In the genomic region with DNA sequence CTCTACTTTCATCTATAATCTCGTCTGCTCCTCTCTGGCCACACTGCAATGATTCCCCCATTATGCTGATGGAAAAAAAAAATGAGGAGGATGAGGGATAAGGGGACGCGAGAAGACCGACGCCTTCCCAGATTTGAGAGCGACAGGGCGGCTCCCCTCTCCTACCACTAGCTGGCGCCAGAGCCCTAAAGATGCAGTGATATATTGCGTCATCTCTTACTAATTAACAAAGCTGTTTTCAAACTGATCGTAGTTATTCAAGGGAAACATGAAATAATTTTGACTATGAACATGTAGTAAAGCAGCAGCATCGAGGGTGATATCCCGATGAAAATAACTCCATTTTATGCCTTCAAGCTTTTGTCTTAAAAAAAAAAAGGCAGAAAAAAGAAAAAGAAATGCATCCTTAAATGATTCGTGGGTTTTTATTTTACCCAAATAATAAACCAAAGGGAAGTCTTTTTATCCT, we compare ENCODE assay signal across 8 cellular contexts. TPM values are rescaled to one million over a fixed set of nuclear protein-coding genes. Genes with fewer than 3 reads are reported as not detected.
DNase-seq lines count a peak whose midpoint lies in the region; ATAC-seq, FAIRE-seq and TF ChIP-seq lines count a peak whose summit lies in the region.

No MANE protein-coding gene starts in this region.

- peak overlapping the region; percentile 80 for H3K27ac ChIP-seq in VCaP

- peak; percentile 59 for ATAC-seq in GM18498 (IDR thresholded peaks at IDR 0.05; ENCODE audit: unreplicated experiment)
- peak; percentile 64 for ATAC-seq in HG03025 (IDR thresholded peaks at IDR 0.05; ENCODE audit: low FRiP score, unreplicated experiment)

- DNase-seq in NCI-H2171 (lab: John Stamatoyannopoulos, UW) (peak; percentile 81), bronchial epithelial cell (ENCODE audit: low read depth) (peak; percentile 69), islet precursor cell (peak; percentile 84), cortex of kidney (lab: John Stamatoyannopoulos, UW) (no peak)
- peak; percentile 52 to 71 for DNase-seq in stimulated activated CD4-positive, alpha-beta T cell treated with anti-CD3 and anti-CD28 coated beads, Interleukin-12 subunit alpha, Interleukin-12 subunit beta, amount 100 ng/mL, for 24 hours (ENCODE audit: low read depth in 2 of 2)

- peak overlapping the region; percentile 1 for H3K4me3 ChIP-seq in bronchial epithelial cell (ENCODE audit: low read depth, low read length)

- FAIRE-seq in bronchial epithelial cell (lab: Jason Lieb, UNC), result no peak

- peak; percentile 99 for TF ChIP-seq CTCF in VCaP (conservative IDR thresholded peaks at IDR 0.05)
- TF ChIP-seq CTCF in bronchial epithelial cell (IDR thresholded peaks at IDR 0.05; ENCODE audit: insufficient read depth, low read length, severe bottlenecking), result peak; percentile 99

- H3K27me3 ChIP-seq in bronchial epithelial cell (ENCODE audit: control insufficient read depth, insufficient read depth, low read length), result no peaks in the 10 kb centered on the region

- no peaks in the 10 kb centered on the region for H3K36me3 ChIP-seq in bronchial epithelial cell (ENCODE audit: control insufficient read depth, insufficient read depth, low read length)

RNA-seq across cellular contexts. Expression of a gene that starts 48.0 kb away (rescaled TPM):
- total RNA-seq in bronchial epithelial cell, result 30.5 and 34.3 TPM in 2 replicates
